Comparison of ENCODE assay signal across 32 cellular contexts in the genomic region with DNA sequence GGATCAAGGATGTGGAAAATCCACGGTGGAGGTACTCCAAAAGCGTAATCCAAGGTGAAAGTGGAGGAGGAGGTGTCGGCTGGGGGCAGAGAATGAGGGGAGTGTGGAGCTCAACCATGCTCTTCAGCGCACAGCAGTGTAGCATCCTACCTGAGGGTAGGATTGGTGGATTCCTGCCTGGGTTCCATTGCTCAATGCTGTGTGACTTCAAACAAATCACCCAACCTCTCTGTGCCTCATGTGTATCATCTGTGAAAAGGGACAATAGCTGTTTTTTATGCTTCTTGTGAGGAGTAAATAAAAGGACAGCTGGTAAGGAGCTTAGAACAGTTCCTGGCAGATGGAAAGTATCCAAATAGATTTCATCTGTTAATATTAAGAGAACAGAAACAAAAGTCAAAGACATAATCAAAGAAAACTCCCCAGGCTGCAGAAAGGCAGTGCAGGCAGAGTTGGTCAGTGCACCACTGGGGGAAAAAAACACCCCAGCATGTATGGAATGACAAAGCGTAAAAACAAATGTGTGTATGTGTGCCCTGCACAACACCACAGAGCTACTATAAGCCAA.
"Had no signal": no experiment of that assay in that cellular context is flagged by ENCODE, and none has a peak within 500 bp of the region (broad histone marks: within the 10 kb centered on the region; RNA-seq: fewer than 3 reads in every experiment).

No MANE protein-coding gene starts in this region.

- FAIRE-seq: astrocyte, bronchial epithelial cell, colon had no signal

- H3K4me1 Mint-ChIP-seq: activated CD4-positive, alpha-beta memory T cell treated with anti-CD3 and anti-CD28 coated beads, Interleukin-2, amount 10 ng/mL, durations not matched to agents 7 days and 5 days; activated CD4-positive, alpha-beta T cell treated with anti-CD3 and anti-CD28 coated beads, Interleukin-2, amount 10 ng/mL, durations not matched to agents 7 days and 5 days; activated naive CD4-positive, alpha-beta T cell treated with anti-CD3 and anti-CD28 coated beads, Interleukin-2, amount 10 ng/mL, durations not matched to agents 7 days and 5 days; activated naive CD8-positive, alpha-beta T cell treated with anti-CD3 and anti-CD28 coated beads, Interleukin-2, amount 10 ng/mL, durations not matched to agents 7 days and 5 days; central memory CD8-positive, alpha-beta T cell; WTC11 had no signal

- H3K27ac Mint-ChIP-seq: activated CD4-positive, alpha-beta memory T cell treated with anti-CD3 and anti-CD28 coated beads, Interleukin-2, amount 10 ng/mL, durations not matched to agents 7 days and 5 days; activated CD4-positive, alpha-beta T cell treated with anti-CD3 and anti-CD28 coated beads, Interleukin-2, amount 10 ng/mL, durations not matched to agents 7 days and 5 days; activated naive CD4-positive, alpha-beta T cell treated with anti-CD3 and anti-CD28 coated beads, Interleukin-2, amount 10 ng/mL, durations not matched to agents 7 days and 5 days; activated naive CD4-positive, alpha-beta T cell treated with anti-CD3 and anti-CD28 coated beads, Interleukin-2, amount 50 U/mL, for 72 hours; activated naive CD8-positive, alpha-beta T cell treated with anti-CD3 and anti-CD28 coated beads, Interleukin-2, amount 10 ng/mL, durations not matched to agents 7 days and 5 days; activated T-cell treated with anti-CD3 and anti-CD28 coated beads, Interleukin-2, amount 50 U/mL, for 24 hours; activated T-cell treated with anti-CD3 and anti-CD28 coated beads, Interleukin-2, amount 50 U/mL, for 72 hours; WTC11 had no signal

- ATAC-seq: activated naive CD4-positive, alpha-beta T cell treated with anti-CD3 and anti-CD28 coated beads, Interleukin-2, amount 50 U/mL, for 72 hours; activated T-cell treated with anti-CD3 and anti-CD28 coated beads, Interleukin-2, amount 50 U/mL, for 72 hours; effector memory CD8-positive, alpha-beta T cell; foreskin keratinocyte; gastrocnemius medialis; WTC11 had no signal

- H3K4me3 ChIP-seq: esophagus muscularis mucosa, gastrocnemius medialis had no signal

- H3K9me3 ChIP-seq: gastrocnemius medialis had no signal

- H3K4me3 Mint-ChIP-seq: activated CD4-positive, alpha-beta memory T cell treated with anti-CD3 and anti-CD28 coated beads, Interleukin-2, amount 10 ng/mL, durations not matched to agents 7 days and 5 days; activated CD4-positive, alpha-beta T cell treated with anti-CD3 and anti-CD28 coated beads, Interleukin-2, amount 10 ng/mL, durations not matched to agents 7 days and 5 days; activated naive CD4-positive, alpha-beta T cell treated with anti-CD3 and anti-CD28 coated beads, Interleukin-2, amount 10 ng/mL, durations not matched to agents 7 days and 5 days; activated naive CD8-positive, alpha-beta T cell treated with anti-CD3 and anti-CD28 coated beads, Interleukin-2, amount 10 ng/mL, durations not matched to agents 7 days and 5 days; activated T-cell treated with anti-CD3 and anti-CD28 coated beads, Interleukin-2, amount 50 U/mL, for 24 hours; activated T-cell treated with anti-CD3 and anti-CD28 coated beads, Interleukin-2, amount 50 U/mL, for 72 hours; central memory CD8-positive, alpha-beta T cell; effector memory CD8-positive, alpha-beta T cell; WTC11 had no signal

- H3K27ac ChIP-seq: brain microvascular endothelial cell, esophagus muscularis mucosa, foreskin keratinocyte, gastrocnemius medialis had no signal

- H3K4me1 ChIP-seq: foreskin keratinocyte had no signal

- H3K27me3 ChIP-seq: brain microvascular endothelial cell, esophagus muscularis mucosa, foreskin keratinocyte, gastrocnemius medialis had no signal

- DNase-seq: activated CD4-positive, alpha-beta memory T cell treated with anti-CD3 and anti-CD28 coated beads, Interleukin-2, amount 10 ng/mL, durations not matched to agents 7 days and 5 days; activated CD4-positive, alpha-beta T cell treated with anti-CD3 and anti-CD28 coated beads for 1 hour; activated CD4-positive, alpha-beta T cell treated with anti-CD3 and anti-CD28 coated beads for 4 hours; activated CD4-positive, alpha-beta T cell treated with anti-CD3 and anti-CD28 coated beads, Interleukin-2, amount 10 ng/mL, durations not matched to agents 7 days and 5 days; activated CD4-positive, alpha-beta T cell treated with anti-CD3 and anti-CD28 coated beads, Interleukin-2, amount 50 U/mL, for 4 hours; activated CD8-positive, alpha-beta memory T cell treated with anti-CD3 and anti-CD28 coated beads, Interleukin-2, amount 50 U/mL, for 48 hours; activated gamma-delta T cell; activated naive CD4-positive, alpha-beta T cell; activated naive CD4-positive, alpha-beta T cell treated with anti-CD3 and anti-CD28 coated beads, Interleukin-2, amount 10 ng/mL, durations not matched to agents 7 days and 5 days; activated naive CD8-positive, alpha-beta T cell treated with anti-CD3 and anti-CD28 coated beads, Interleukin-2, amount 10 ng/mL, durations not matched to agents 7 days and 5 days; activated T-cell treated with anti-CD3 and anti-CD28 coated beads for 4 hours; activated T-cell treated with anti-CD3 and anti-CD28 coated beads, Interleukin-2, amount 50 U/mL, for 24 hours; activated T-cell treated with anti-CD3 and anti-CD28 coated beads, Interleukin-2, amount 50 U/mL, for 72 hours; amniotic stem cell; anterior cingulate cortex; brain microvascular endothelial cell; cortex of kidney; dermis blood vessel endothelial cell; effector CD4-positive, alpha-beta T cell; effector memory CD8-positive, alpha-beta T cell; erythroblast; foreskin keratinocyte; gastrocnemius medialis; glutamatergic neuron; T-helper 2 cell had no signal

- H3K36me3 Mint-ChIP-seq: activated naive CD4-positive, alpha-beta T cell treated with anti-CD3 and anti-CD28 coated beads, Interleukin-2, amount 10 ng/mL, durations not matched to agents 7 days and 5 days; activated naive CD4-positive, alpha-beta T cell treated with anti-CD3 and anti-CD28 coated beads, Interleukin-2, amount 50 U/mL, for 72 hours; activated naive CD8-positive, alpha-beta T cell treated with anti-CD3 and anti-CD28 coated beads, Interleukin-2, amount 10 ng/mL, durations not matched to agents 7 days and 5 days; WTC11 had no signal

- H3K9me3 Mint-ChIP-seq: activated CD4-positive, alpha-beta memory T cell treated with anti-CD3 and anti-CD28 coated beads, Interleukin-2, amount 10 ng/mL, durations not matched to agents 7 days and 5 days; activated CD4-positive, alpha-beta T cell treated with anti-CD3 and anti-CD28 coated beads, Interleukin-2, amount 10 ng/mL, durations not matched to agents 7 days and 5 days; activated naive CD4-positive, alpha-beta T cell treated with anti-CD3 and anti-CD28 coated beads, Interleukin-2, amount 50 U/mL, for 72 hours; activated naive CD8-positive, alpha-beta T cell treated with anti-CD3 and anti-CD28 coated beads, Interleukin-2, amount 10 ng/mL, durations not matched to agents 7 days and 5 days; central memory CD8-positive, alpha-beta T cell had no signal

- H3K36me3 ChIP-seq: brain microvascular endothelial cell, esophagus muscularis mucosa, gastrocnemius medialis had no signal
